Comparison of ENCODE assay signal across 6 cellular contexts in the genomic region with DNA sequence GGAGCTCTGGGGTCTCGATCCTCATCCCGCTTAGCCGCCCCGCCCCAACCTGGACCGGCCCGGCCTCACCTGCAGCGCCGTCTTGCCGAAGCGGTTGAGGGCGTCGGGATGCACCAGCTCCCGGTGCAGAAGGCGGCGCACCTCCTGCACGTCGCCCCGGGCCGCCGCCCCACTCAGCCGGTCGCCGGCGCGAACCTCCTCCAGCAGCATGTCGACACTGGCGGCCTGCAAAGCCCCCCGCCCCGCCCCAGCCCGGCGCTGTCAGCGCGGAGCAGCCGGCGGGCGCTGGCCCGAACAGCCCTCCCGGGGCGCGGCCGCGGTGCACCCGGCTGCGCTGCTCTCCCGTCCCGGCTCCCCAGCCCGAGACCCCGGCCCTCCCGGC. TPM values are rescaled to one million over a fixed set of nuclear protein-coding genes. Genes with fewer than 3 reads are reported as not detected.
DNase-seq lines count a peak whose midpoint lies in the region; ATAC-seq and TF ChIP-seq lines count a peak whose summit lies in the region.

No MANE protein-coding gene starts in this region.

- H3K36me3 ChIP-seq in RWPE2 (ENCODE audit: low read depth): peaks cover 6% of the 10 kb centered on the region
- H3K36me3 ChIP-seq in esophagus squamous epithelium: peaks cover 0 to 3% (median 0%) of the 10 kb centered on the region in 3 donors

- H3K4me3 ChIP-seq in RWPE2 (ENCODE audit: severe bottlenecking) (peak overlapping the region; percentile 56), esophagus squamous epithelium (peak overlapping the region; percentile 67 to 97 (median 78))

- TF ChIP-seq POLR2A in esophagus squamous epithelium (IDR thresholded peaks at IDR 0.05): no peak

- H3K4me1 ChIP-seq in RWPE2 (ENCODE audit: insufficient read depth, poor library complexity, severe bottlenecking): peaks cover 4% of the 10 kb centered on the region
- peaks cover 33 to 64% (median 40%) of the 10 kb centered on the region in 3 donors for H3K4me1 ChIP-seq in esophagus squamous epithelium

- H3K27ac ChIP-seq in RWPE2 (ENCODE audit: poor library complexity, severe bottlenecking) (peak overlapping the region; percentile 80), esophagus squamous epithelium (peak overlapping the region; percentile 90 to 97 (median 96))

- DNase-seq in NOMO-1 treated with DMSO at 0.1 percent for 48 hours (lab: John Stamatoyannopoulos, UW; ENCODE audit: unreplicated experiment) (peak; percentile 38), NOMO-1 treated with dmso at 0.1 percent for 144 hours (lab: John Stamatoyannopoulos, UW; ENCODE audit: unreplicated experiment) (no peak), RWPE2 (ENCODE audit: low spot score) (peak; percentile 73), esophagus squamous epithelium (lab: John Stamatoyannopoulos, UW) (no peak)
- DNase-seq in stimulated activated CD4-positive, alpha-beta T cell treated with anti-CD3 and anti-CD28 coated beads, Interleukin-1b, Interleukin-23, amount 100 ng/mL, for 48 hours: peak; percentile 73

- H3K27me3 ChIP-seq in RWPE2 (ENCODE audit: insufficient read depth, poor library complexity, severe bottlenecking) (no peaks in the 10 kb centered on the region), esophagus squamous epithelium (no peaks in the 10 kb centered on the region)

- intact Hi-C loops in esophagus squamous epithelium (cut with DNase I): loop anchor here (5.0 kb wide), 1 partner anchor 66 kb away; the partner anchor contains the start of gene KEAP1

- TF ChIP-seq CTCF in RWPE2 (IDR thresholded peaks at IDR 0.05; ENCODE audit: poor library complexity, severe bottlenecking): no peak
- no peak for TF ChIP-seq CTCF in esophagus squamous epithelium (IDR thresholded peaks at IDR 0.05)

- WGBS in esophagus squamous epithelium, 2 donors: no CpG with 5 or more reads among the region's 49 CpGs

- peak; percentile 25 for ATAC-seq in RWPE2 (ENCODE audit: low read depth)
- ATAC-seq in GM21367 (IDR thresholded peaks at IDR 0.05; ENCODE audit: unreplicated experiment): no peak

- H3K9me3 ChIP-seq in RWPE2 (ENCODE audit: severe bottlenecking) (no peaks in the 10 kb centered on the region), esophagus squamous epithelium (no peaks in the 10 kb centered on the region)

RNA-seq across cellular contexts. Expression of gene CDKN2D, which starts 0.3 kb away (rescaled TPM):
- total RNA-seq in esophagus squamous epithelium: 10 to 100 TPM in 1 of 4 donors, 1 to 10 TPM in 3; 5.1 to 14.4 (median 6.2) TPM

RNA-seq across cellular contexts. Expression of gene KRI1, which starts 2.6 kb away (rescaled TPM):
- 10 to 100 TPM; 18.2 to 30.3 (median 23.9) TPM for total RNA-seq in esophagus squamous epithelium

RNA-seq across cellular contexts. Expression of gene AP1M2, which starts 18.7 kb away (rescaled TPM):
- 10 to 100 TPM; 24.8 to 67.0 (median 57.1) TPM for total RNA-seq in esophagus squamous epithelium

RNA-seq across cellular contexts. Expression of gene ATG4D, which starts 24.7 kb away (rescaled TPM):
- 10 to 100 TPM; 46.5 to 59.3 (median 51.4) TPM for total RNA-seq in esophagus squamous epithelium

RNA-seq across cellular contexts. Expression of gene S1PR5, which starts 51.2 kb away (rescaled TPM):
- total RNA-seq in esophagus squamous epithelium: 10 to 100 TPM in 3 of 4 donors, 1 to 10 TPM in 1; 8.9 to 27.2 (median 16.3) TPM

Comparison
In these comparisons a context has a peak if more than half of its experiments do, and no peak if none do; other contexts are left out.
1. DNase-seq: peak in NOMO-1 treated with DMSO at 0.1 percent for 48 hours (single experiment), RWPE2 (single experiment) and stimulated activated CD4-positive, alpha-beta T cell treated with anti-CD3 and anti-CD28 coated beads, Interleukin-1b, Interleukin-23, amount 100 ng/mL, for 48 hours (single experiment); none in NOMO-1 treated with dmso at 0.1 percent for 144 hours (single experiment) and esophagus squamous epithelium (single experiment).